ENCODE assay signal across 15 cellular contexts in genomic region chr9:74940600-74940999, GRCh38. TPM values are rescaled to one million over a fixed set of nuclear protein-coding genes. Genes with fewer than 3 reads are reported as not detected.
A peak's percentile ranks its signal among the peaks of the same experiment; 100 is the strongest.
DNase-seq lines count a peak whose midpoint lies in the region; ATAC-seq and TF ChIP-seq lines count a peak whose summit lies in the region.
"Had no signal": no experiment of that assay in that cellular context is flagged by ENCODE, and none has a peak within 500 bp of the region (broad histone marks: within the 10 kb centered on the region; RNA-seq: fewer than 3 reads in every experiment).

No MANE protein-coding gene starts in this region.

- no peaks in the 10 kb centered on the region for H3K27me3 ChIP-seq in endodermal cell (ENCODE audit: control insufficient read depth, insufficient read depth, low read length, poor library complexity, severe bottlenecking)
- no peaks in the 10 kb centered on the region for H3K27me3 ChIP-seq in upper lobe of left lung
- H3K27me3 ChIP-seq in MG63: no peaks in the 10 kb centered on the region
- H3K27me3 ChIP-seq: brain microvascular endothelial cell had no signal

- TF ChIP-seq CTCF in endodermal cell (conservative IDR thresholded peaks at IDR 0.05) (peak; percentile 47), retinal pigment epithelial cell (conservative IDR thresholded peaks at IDR 0.05; ENCODE audit: low read depth, low read length) (peak; percentile 25), upper lobe of left lung (IDR thresholded peaks at IDR 0.05) (no peak)

- no peak for TF ChIP-seq EP300 in upper lobe of left lung (IDR thresholded peaks at IDR 0.05)

- H3K4me3 Mint-ChIP-seq in endodermal cell: no peak overlapping the region
- H3K4me3 Mint-ChIP-seq: activated T-cell treated with anti-CD3 and anti-CD28 coated beads, Interleukin-2, amount 50 U/mL, for 4 hours; natural killer cell had no signal

- no peak overlapping the region for H3K9ac ChIP-seq in endodermal cell (ENCODE audit: extremely low read depth, low read length, poor library complexity, severe bottlenecking)

- peaks cover 10% of the 10 kb centered on the region for H3K4me1 Mint-ChIP-seq in endodermal cell

- 79 to 85% methylated on average over 3 to 4 of the region's 4 CpGs for WGBS in endodermal cell (ENCODE audit: insufficient coverage in 1 of 2, insufficient read length in 1 of 2), 2 experiments
- 62 to 89% methylated on average over 4 of the region's 4 CpGs for WGBS in upper lobe of left lung, 2 donors

- no peaks in the 10 kb centered on the region for H3K9me3 Mint-ChIP-seq in endodermal cell

- H3K36me3 ChIP-seq in endodermal cell (ENCODE audit: control insufficient read depth, insufficient read depth, low read length) (no peaks in the 10 kb centered on the region), upper lobe of left lung (no peaks in the 10 kb centered on the region), MG63 (no peaks in the 10 kb centered on the region)
- H3K36me3 ChIP-seq: brain microvascular endothelial cell, thoracic aorta had no signal

- no peak for TF ChIP-seq POLR2A in upper lobe of left lung (IDR thresholded peaks at IDR 0.05)

- no peaks in the 10 kb centered on the region for H3K27me3 Mint-ChIP-seq in endodermal cell (ENCODE audit: insufficient read depth)

- DNase-seq in NCI-H2081 (lab: John Stamatoyannopoulos, UW) (peak; percentile 21 to 30), NCI-H2081 treated with DMSO at 0.1 percent for 48 hours (lab: John Stamatoyannopoulos, UW) (no peak), NCI-H82 treated with DMSO at 0.1 percent for 48 hours (lab: John Stamatoyannopoulos, UW; ENCODE audit: unreplicated experiment) (peak; percentile 39), endodermal cell (no peak), retinal pigment epithelial cell (ENCODE audit: low read depth) (no peak), upper lobe of left lung (no peak), MG63 (no peak)
- DNase-seq: activated T-cell treated with anti-CD3 and anti-CD28 coated beads, Interleukin-2, amount 50 U/mL, for 4 hours; brain microvascular endothelial cell; DMS53; Kasumi-1; natural killer cell; SHP77 had no signal

- H3K4me3 ChIP-seq in endodermal cell (ENCODE audit: low read length) (no peak overlapping the region), retinal pigment epithelial cell (ENCODE audit: low read length) (no peak overlapping the region), upper lobe of left lung (no peak overlapping the region), MG63 (no peak overlapping the region)
- H3K4me3 ChIP-seq: thoracic aorta had no signal

- no peak overlapping the region for H3K27ac Mint-ChIP-seq in endodermal cell
- H3K27ac Mint-ChIP-seq: natural killer cell had no signal

- no peaks in the 10 kb centered on the region for H3K4me1 ChIP-seq in endodermal cell (ENCODE audit: control insufficient read depth, insufficient read depth, low read length)
- no peaks in the 10 kb centered on the region for H3K4me1 ChIP-seq in upper lobe of left lung

- H3K27ac ChIP-seq in endodermal cell (ENCODE audit: low read depth, low read length) (no peak overlapping the region), upper lobe of left lung (no peak overlapping the region)
- H3K27ac ChIP-seq: brain microvascular endothelial cell, thoracic aorta had no signal

- no peaks in the 10 kb centered on the region for H3K36me3 Mint-ChIP-seq in endodermal cell (ENCODE audit: low read depth)
- H3K36me3 Mint-ChIP-seq: natural killer cell had no signal

- H3K9me3 ChIP-seq in endodermal cell (ENCODE audit: control insufficient read depth, low read length) (no peaks in the 10 kb centered on the region), upper lobe of left lung (no peaks in the 10 kb centered on the region), MG63 (no peaks in the 10 kb centered on the region)
- H3K9me3 ChIP-seq: thoracic aorta had no signal

- ATAC-seq in upper lobe of left lung (ENCODE audit: low FRiP score in 2 of 2) (no peak), GM21381 (IDR thresholded peaks at IDR 0.05; ENCODE audit: unreplicated experiment) (no peak)
- ATAC-seq: activated T-cell treated with anti-CD3 and anti-CD28 coated beads, Interleukin-2, amount 50 U/mL, for 4 hours; natural killer cell had no signal

RNA-seq across cellular contexts. Expression of gene C9orf40, which starts 12.1 kb away (rescaled TPM):
- total RNA-seq in endodermal cell (10 to 100 TPM; 17.6 to 25.2 TPM), upper lobe of left lung (1 to 10 TPM in 5 of 6 donors, under 1 TPM in 1; 1.00 to 6.2 (median 2.0) TPM)
- polyA plus RNA-seq in endodermal cell (2013, experiment 1 of 2): 13.7 TPM
- 14.9 TPM for polyA plus RNA-seq in endodermal cell (2013, experiment 2 of 2)
- total RNA-seq in MG63 (2014; rRNA removed; shearing (Covaris generic); ENCODE audit: low replicate concordance): 6.9 and 9.6 TPM in 2 replicates

RNA-seq across cellular contexts. Expression of gene TRPM6, which starts 52.9 kb away (rescaled TPM):
- total RNA-seq in endodermal cell (1 to 10 TPM; 1.2 to 1.7 TPM), upper lobe of left lung (1 to 10 TPM in 3 of 6 donors, under 1 TPM in 3; under 0.01 to 3.0 (median 1.3) TPM)
- 0.46 TPM for polyA plus RNA-seq in endodermal cell (2013, experiment 1 of 2)
- polyA plus RNA-seq in endodermal cell (2013, experiment 2 of 2): 0.08 TPM
- 0.03 and 0.17 TPM in 2 replicates for total RNA-seq in MG63 (2014; rRNA removed; shearing (Covaris generic); ENCODE audit: low replicate concordance)

Comparison
In these comparisons a context has a peak if more than half of its experiments do, and no peak if none do; other contexts are left out.
1. DNase-seq: peak in NCI-H2081 (2 of 2) and NCI-H82 treated with DMSO at 0.1 percent for 48 hours (single experiment); none in NCI-H2081 treated with DMSO at 0.1 percent for 48 hours (single experiment), endodermal cell (single experiment), retinal pigment epithelial cell (single experiment), upper lobe of left lung (0 of 2) and MG63 (single experiment).
2. CTCF ChIP-seq: peak in endodermal cell (single experiment) and retinal pigment epithelial cell (single experiment); none in upper lobe of left lung (0 of 6).